Comparison of ENCODE assay signal across 19 cellular contexts in genomic region chr2:132589966-132590365, GRCh38.
DNase-seq lines count a peak whose midpoint lies in the region; ATAC-seq and TF ChIP-seq lines count a peak whose summit lies in the region.
"Had no signal": no experiment of that assay in that cellular context is flagged by ENCODE, and none has a peak within 500 bp of the region (broad histone marks: within the 10 kb centered on the region; RNA-seq: fewer than 3 reads in every experiment).

No MANE protein-coding gene starts in this region.

- H2AFZ ChIP-seq in hepatocyte, result no peak overlapping the region

- H3K4me3 ChIP-seq in hepatocyte, result no peak overlapping the region
- H3K4me3 ChIP-seq: GM12878 had no signal

- no peaks in the 10 kb centered on the region for H3K27me3 ChIP-seq in hepatocyte
- H3K27me3 ChIP-seq: BE2C had no signal

- H3K36me3 ChIP-seq in hepatocyte (replicated peaks; ENCODE audit: insufficient read depth, low read depth), result no peaks in the 10 kb centered on the region
- H3K36me3 ChIP-seq: BE2C had no signal

- peak overlapping the region; percentile 19 for H3K4me2 ChIP-seq in hepatocyte

- peaks cover 17% of the 10 kb centered on the region for H3K79me2 ChIP-seq in hepatocyte

- H3K4me1 Mint-ChIP-seq in brain, result peaks cover 83% of the 10 kb centered on the region
- peaks cover 74% of the 10 kb centered on the region for H3K4me1 Mint-ChIP-seq in nephron progenitor cell
- H3K4me1 Mint-ChIP-seq in chondrocyte (ENCODE audit: low read depth), result no peaks in the 10 kb centered on the region
- H3K4me1 Mint-ChIP-seq: CD4-positive, CD25-positive, alpha-beta regulatory T cell; CD8-positive, alpha-beta memory T cell had no signal

- H3K27ac Mint-ChIP-seq in brain (peak overlapping the region; percentile 41 to 90 (median 78)), nephron progenitor cell (peak overlapping the region; percentile 50), chondrocyte (ENCODE audit: unreplicated experiment) (no peak overlapping the region)
- H3K27ac Mint-ChIP-seq: CD8-positive, alpha-beta memory T cell had no signal

- H3K27me3 Mint-ChIP-seq in brain (no peaks in the 10 kb centered on the region), nephron progenitor cell (ENCODE audit: low read depth, poor library complexity) (peaks cover 8% of the 10 kb centered on the region), chondrocyte (ENCODE audit: low read depth) (peaks cover 10% of the 10 kb centered on the region)
- H3K27me3 Mint-ChIP-seq: CD4-positive, CD25-positive, alpha-beta regulatory T cell had no signal

- H3K27ac ChIP-seq in hepatocyte, result no peak overlapping the region

- H3K36me3 Mint-ChIP-seq in brain (no peaks in the 10 kb centered on the region), nephron progenitor cell (ENCODE audit: low read depth) (peaks cover 5% of the 10 kb centered on the region), chondrocyte (ENCODE audit: low read depth) (no peaks in the 10 kb centered on the region)
- H3K36me3 Mint-ChIP-seq: CD4-positive, CD25-positive, alpha-beta regulatory T cell; CD8-positive, alpha-beta memory T cell had no signal

- no peak for ATAC-seq in HG02970 (IDR thresholded peaks at IDR 0.05; ENCODE audit: low FRiP score, unreplicated experiment)
- ATAC-seq: GM12878 had no signal

- DNase-seq in hepatocyte (ENCODE audit: low spot score) (no peak), nephron progenitor cell (no peak), NCI-H2227 (lab: John Stamatoyannopoulos, UW; ENCODE audit: unreplicated experiment) (no peak), chondrocyte (ENCODE audit: low spot score) (no peak)
- DNase-seq: ACHN; BE2C; C1 segment of cervical spinal cord; CD4-positive, CD25-positive, alpha-beta regulatory T cell; CD8-positive, alpha-beta memory T cell; COR-L47; DMS 273 treated with DMSO at 0.1 percent for 48 hours; DMS53; DND-41; EL; GOT3; H7 had no signal

- H3K4me3 Mint-ChIP-seq in brain (peak overlapping the region in 1 of 5 experiments; percentile 32), nephron progenitor cell (no peak overlapping the region), chondrocyte (ENCODE audit: unreplicated experiment) (no peak overlapping the region)
- H3K4me3 Mint-ChIP-seq: CD4-positive, CD25-positive, alpha-beta regulatory T cell; CD8-positive, alpha-beta memory T cell had no signal

- H4K20me1 ChIP-seq in hepatocyte (ENCODE audit: insufficient read depth, poor library complexity, severe bottlenecking), result no peaks in the 10 kb centered on the region

- no peak for TF ChIP-seq CTCF in brain (conservative IDR thresholded peaks at IDR 0.05)
- no peak for TF ChIP-seq CTCF in hepatocyte (IDR thresholded peaks at IDR 0.05; ENCODE audit: poor library complexity)
- TF ChIP-seq CTCF in nephron progenitor cell (IDR thresholded peaks at IDR 0.05), result no peak
- no peak for TF ChIP-seq CTCF in chondrocyte (IDR thresholded peaks at IDR 0.05)

- no peaks in the 10 kb centered on the region for H3K9me3 ChIP-seq in hepatocyte (ENCODE audit: low read depth)
- H3K9me3 ChIP-seq: BE2C had no signal

- no peaks in the 10 kb centered on the region for H3K9me2 ChIP-seq in hepatocyte (replicated peaks; ENCODE audit: insufficient read depth)

- H3K9me3 Mint-ChIP-seq in brain (peaks cover 0 to 4% (median 0%) of the 10 kb centered on the region in 5 experiments), nephron progenitor cell (peaks cover 8% of the 10 kb centered on the region), chondrocyte (ENCODE audit: low read depth) (no peaks in the 10 kb centered on the region)

- peaks cover 8% of the 10 kb centered on the region for H3K4me1 ChIP-seq in hepatocyte (ENCODE audit: insufficient read depth)
- H3K4me1 ChIP-seq: BE2C had no signal
